ENCODE assay signal across 7 cellular contexts in the genomic region with DNA sequence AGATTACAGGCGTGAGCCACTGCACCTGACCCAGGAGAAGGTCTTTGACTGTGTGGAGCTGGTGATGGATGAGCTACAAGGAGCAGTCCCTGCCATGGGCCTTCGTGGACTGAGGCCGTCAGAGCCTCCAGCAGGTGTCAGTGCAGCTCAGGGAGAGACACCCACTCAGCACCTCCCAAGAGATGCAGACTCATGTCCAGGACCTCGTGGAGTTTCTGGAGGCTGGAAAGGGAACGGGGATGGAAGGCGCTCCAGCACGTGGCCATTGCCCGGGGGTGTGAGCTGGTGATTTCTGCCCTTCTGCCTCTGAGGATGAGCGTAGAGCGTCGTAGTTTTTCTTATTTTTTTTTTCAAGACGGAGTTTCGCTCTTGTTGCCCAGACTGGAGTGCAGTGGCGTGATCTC. TPM values are rescaled to one million over a fixed set of nuclear protein-coding genes. Genes with fewer than 3 reads are reported as not detected.
DNase-seq lines count a peak whose midpoint lies in the region; ATAC-seq and TF ChIP-seq lines count a peak whose summit lies in the region.
"Had no signal": no experiment of that assay in that cellular context is flagged by ENCODE, and none has a peak within 500 bp of the region (broad histone marks: within the 10 kb centered on the region; RNA-seq: fewer than 3 reads in every experiment).

No MANE protein-coding gene starts in this region.

- no peak for ATAC-seq in GM18858 (IDR thresholded peaks at IDR 0.05; ENCODE audit: unreplicated experiment)
- no peak for ATAC-seq in HG03439 (IDR thresholded peaks at IDR 0.05; ENCODE audit: unreplicated experiment)

- H3K4me3 Mint-ChIP-seq in MCF 10A (ENCODE audit: unreplicated experiment) (no peak overlapping the region), progenitor cell of endocrine pancreas (ENCODE audit: low read depth) (no peak overlapping the region)

- H3K36me3 Mint-ChIP-seq in MCF 10A (ENCODE audit: insufficient read depth, unreplicated experiment) (peaks cover 13% of the 10 kb centered on the region), progenitor cell of endocrine pancreas (ENCODE audit: insufficient read depth) (peaks cover 6% of the 10 kb centered on the region)

- no peaks in the 10 kb centered on the region for H3K4me1 Mint-ChIP-seq in MCF 10A (ENCODE audit: insufficient read depth, unreplicated experiment)
- H3K4me1 Mint-ChIP-seq in progenitor cell of endocrine pancreas (ENCODE audit: low read depth) = peaks cover 7% of the 10 kb centered on the region

- BruUV-seq in MCF 10A (replicated peaks; lab: Mats Ljungman, UMichigan) = no TSS peak

- CTCF ChIA-PET in MCF 10A (lab: Yijun Ruan, JAX) = interaction anchor here (0.6 to 2.3 kb wide), 16 partner anchors 10 to 384 kb away, joined by 3 to 17 read pairs (median 4); partner anchors contain the start of gene TOR4A

- DNase-seq in DMS53 (lab: John Stamatoyannopoulos, UW) (peak; percentile 87), NAMALWA (ENCODE audit: low spot score) (peak; percentile 71), MCF 10A (ENCODE audit: unreplicated experiment) (peak; percentile 77), progenitor cell of endocrine pancreas (ENCODE audit: low spot score, unreplicated experiment) (no peak)

- no peaks in the 10 kb centered on the region for H3K9me3 Mint-ChIP-seq in MCF 10A (ENCODE audit: unreplicated experiment)
- H3K9me3 Mint-ChIP-seq in progenitor cell of endocrine pancreas (ENCODE audit: low read depth) = peaks cover 4% of the 10 kb centered on the region

- H3K27ac Mint-ChIP-seq in MCF 10A (ENCODE audit: low read depth, unreplicated experiment) (no peak overlapping the region), progenitor cell of endocrine pancreas (no peak overlapping the region)

- POLR2A ChIA-PET in MCF 10A (lab: Yijun Ruan, JAX) = interaction anchor here (0.6 to 2.0 kb wide), 5 partner anchors 10 to 159 kb away, joined by 3 to 13 read pairs (median 3); partner anchors contain the start of genes EXD3, NOXA1 and TOR4A

- H3K27me3 Mint-ChIP-seq in MCF 10A (ENCODE audit: insufficient read depth, unreplicated experiment) (no peaks in the 10 kb centered on the region), progenitor cell of endocrine pancreas (peaks cover 3% of the 10 kb centered on the region)

- peak; percentile 48 for TF ChIP-seq CTCF in MCF 10A (IDR thresholded peaks at IDR 0.05; ENCODE audit: unreplicated experiment)
- TF ChIP-seq CTCF in progenitor cell of endocrine pancreas (IDR thresholded peaks at IDR 0.05; ENCODE audit: unreplicated experiment) = peak; percentile 52

- intact Hi-C loops in MCF 10A (cut with micrococcal nuclease) = loop anchor here (1.0 to 5.0 kb wide), 2 partner anchors 158 to 245 kb away; no protein-coding TSS in a partner anchor

RNA-seq across cellular contexts. Expression of gene TOR4A, which starts 9.5 kb away (rescaled TPM):
- 20.6 and 21.9 TPM in 2 replicates for total RNA-seq in MCF 10A (2022)
- 8.0 and 8.5 TPM in 2 replicates for total RNA-seq in progenitor cell of endocrine pancreas

RNA-seq across cellular contexts. Expression of gene NRARP, which starts 15.1 kb away (rescaled TPM):
- total RNA-seq in MCF 10A (2022) (1.4 and 2.2 TPM in 2 replicates), progenitor cell of endocrine pancreas (24.0 and 27.1 TPM in 2 replicates)

RNA-seq across cellular contexts. Expression of gene NELFB, which starts 31.9 kb away (rescaled TPM):
- total RNA-seq in MCF 10A (2022) (38.0 and 40.5 TPM in 2 replicates), progenitor cell of endocrine pancreas (62.3 and 63.3 TPM in 2 replicates)

RNA-seq across cellular contexts. Expression of gene STPG3, which starts 35.9 kb away (rescaled TPM):
- total RNA-seq in MCF 10A (2022) (not detected in 2 replicates), progenitor cell of endocrine pancreas (not detected in 2 replicates)
- total RNA-seq: activated CD8-positive, alpha-beta memory T cell treated with anti-CD3 and anti-CD28 coated beads for 36 hours had no signal

RNA-seq across cellular contexts. Expression of gene TUBB4B, which starts 45.9 kb away (rescaled TPM):
- total RNA-seq in MCF 10A (2022) (171 and 180 TPM in 2 replicates), progenitor cell of endocrine pancreas (233 and 245 TPM in 2 replicates)
